20 cellular contexts compared by ENCODE assay signal in the genomic region with DNA sequence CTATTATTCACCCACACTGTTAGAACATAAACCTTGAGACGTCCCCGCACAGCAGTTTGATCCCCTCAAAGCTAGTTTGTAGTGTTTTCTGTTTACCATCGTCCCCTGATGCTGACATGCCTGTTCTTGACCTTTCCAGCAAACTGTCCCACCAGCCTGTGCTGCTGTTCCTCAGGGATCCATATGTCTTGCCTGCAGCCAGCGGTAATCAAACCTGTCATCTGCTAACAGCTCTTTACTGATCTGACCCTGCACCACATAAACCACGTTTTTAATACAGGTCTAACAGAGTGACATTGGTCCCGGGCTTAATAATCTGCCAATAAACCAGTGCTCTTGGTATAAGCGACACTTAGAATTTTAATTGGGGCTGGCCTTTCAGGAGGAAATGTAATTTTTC.
"Had no signal": no experiment of that assay in that cellular context is flagged by ENCODE, and none has a peak within 500 bp of the region (broad histone marks: within the 10 kb centered on the region; RNA-seq: fewer than 3 reads in every experiment).

No MANE protein-coding gene starts in this region.

- H2AFZ ChIP-seq: hepatocyte had no signal

- H3K4me2 ChIP-seq: hepatocyte had no signal

- DNase-seq: dorsolateral prefrontal cortex; effector CD4-positive, alpha-beta T cell; head of caudate nucleus; kidney; natural killer cell; pancreas; right lobe of liver; small intestine; stimulated activated CD4-positive, alpha-beta T cell treated with anti-CD3 and anti-CD28 coated beads, Interleukin-15, amount 100 ng/mL, for 24 hours; stimulated activated CD4-positive, alpha-beta T cell treated with anti-CD3 and anti-CD28 coated beads, Interleukin-2, amount 100 ng/mL, for 48 hours; stimulated activated naive B cell treated with anti-CD40 and anti-IgM and Interleukin-4, amounts not matched to agents 10 μg/mL and 1 μg/mL and 100 μg/mL, for 72 hours; uterus had no signal

- H3K27me3 ChIP-seq: dorsolateral prefrontal cortex, hepatocyte, neutrophil, pancreas, right lobe of liver, tibial nerve, upper lobe of left lung, uterus had no signal

- H3K4me1 ChIP-seq: pancreas, tibial nerve, upper lobe of left lung, uterus had no signal

- H3K36me3 ChIP-seq: neutrophil, pancreas, right lobe of liver, uterus had no signal

- ATAC-seq: left lobe of liver; natural killer cell; pancreas; right lobe of liver; stimulated activated naive B cell treated with anti-CD40 and anti-IgM and Interleukin-4, amounts not matched to agents 10 μg/mL and 1 μg/mL and 100 μg/mL, for 72 hours had no signal

- FAIRE-seq: frontal cortex, kidney, pancreas, small intestine had no signal

- H3K27ac ChIP-seq: dorsolateral prefrontal cortex, hepatocyte, neutrophil, pancreas, right lobe of liver, thoracic aorta, tibial nerve, upper lobe of left lung, uterus had no signal

- H3K9me3 ChIP-seq: neutrophil, pancreas, right lobe of liver, thoracic aorta, tibial nerve, upper lobe of left lung, uterus had no signal

- H3K4me3 ChIP-seq: dorsolateral prefrontal cortex, hepatocyte, lung, pancreas, right lobe of liver, thoracic aorta, tibial nerve, upper lobe of left lung, uterus had no signal

- H3K79me2 ChIP-seq: hepatocyte had no signal
